ENCODE assay signal across 8 cellular contexts in genomic region chr1:35505911-35506798, GRCh38. TPM values are rescaled to one million over a fixed set of nuclear protein-coding genes. Genes with fewer than 3 reads are reported as not detected.
DNase-seq lines count a peak whose midpoint lies in the region; ATAC-seq and TF ChIP-seq lines count a peak whose summit lies in the region.

No MANE protein-coding gene starts in this region.

- WGBS in mesodermal cell (ENCODE audit: insufficient coverage in 2 of 2), 2 experiments: 95 to 100% methylated on average over 3 of the region's 4 CpGs

- H3K27ac ChIP-seq in RWPE2 (ENCODE audit: poor library complexity, severe bottlenecking) (no peak overlapping the region), mesodermal cell (ENCODE audit: low read depth, low read length, severe bottlenecking) (peak overlapping the region; percentile 25), neural progenitor cell (no peak overlapping the region)

- H3K27ac Mint-ChIP-seq in neural progenitor cell: no peak overlapping the region

- H2AFZ ChIP-seq in neural progenitor cell (replicated peaks): no peak overlapping the region

- no peak overlapping the region for H3K9ac ChIP-seq in neural progenitor cell

- no peaks in the 10 kb centered on the region for H3K4me1 Mint-ChIP-seq in neural progenitor cell

- peaks cover 13% of the 10 kb centered on the region for H3K79me2 ChIP-seq in neural progenitor cell (ENCODE audit: low read depth)

- H3K36me3 Mint-ChIP-seq in neural progenitor cell: peaks cover 10% of the 10 kb centered on the region

- no peaks in the 10 kb centered on the region for H3F3A ChIP-seq in neural progenitor cell (ENCODE audit: low read depth)

- peaks cover 13% of the 10 kb centered on the region for H4K20me1 ChIP-seq in neural progenitor cell (ENCODE audit: low read depth)

- no peak overlapping the region for H3K4me3 Mint-ChIP-seq in neural progenitor cell

- H3K27me3 ChIP-seq in GM06990 (replicated peaks; ENCODE audit: control insufficient read depth, insufficient read depth, low read length) (no peaks in the 10 kb centered on the region), RWPE2 (ENCODE audit: insufficient read depth, poor library complexity, severe bottlenecking) (no peaks in the 10 kb centered on the region), neural progenitor cell (no peaks in the 10 kb centered on the region)

- DNase-seq in GM06990 (ENCODE audit: extremely low read depth, insufficient read length) (peak; percentile 67), HFF-Myc (ENCODE audit: extremely low read depth, low read depth) (peak; percentile 33), RWPE2 (ENCODE audit: low spot score) (no peak), astrocyte of the spinal cord (ENCODE audit: low read depth, low spot score) (peak; percentile 85), neural progenitor cell (ENCODE audit: low spot score) (no peak), islet precursor cell (no peak)

- no peaks in the 10 kb centered on the region for H3K27me3 Mint-ChIP-seq in neural progenitor cell (ENCODE audit: insufficient read depth, low read depth)

- H3K9me3 ChIP-seq in RWPE2 (ENCODE audit: severe bottlenecking) (no peaks in the 10 kb centered on the region), mesodermal cell (ENCODE audit: control insufficient read depth, low read length) (no peaks in the 10 kb centered on the region), neural progenitor cell (ENCODE audit: low read depth) (no peaks in the 10 kb centered on the region)

- H3K9me3 Mint-ChIP-seq in neural progenitor cell: no peaks in the 10 kb centered on the region

- H3K4me2 ChIP-seq in neural progenitor cell: no peak overlapping the region

- peak; percentile 58 for ATAC-seq in RWPE2 (ENCODE audit: low read depth)
- ATAC-seq in HG02588 (IDR thresholded peaks at IDR 0.05; ENCODE audit: unreplicated experiment): no peak

- H3K4me3 ChIP-seq in GM06990 (replicated peaks; ENCODE audit: low read depth, low read length) (0 out of 2 replicates have a peak overlapping the region, but pooled peaks have one; percentile 1), HFF-Myc (replicated peaks; ENCODE audit: low read depth, low read length) (no peak overlapping the region), RWPE2 (ENCODE audit: severe bottlenecking) (no peak overlapping the region), astrocyte of the spinal cord (ENCODE audit: low read depth, low read length) (no peak overlapping the region), mesodermal cell (ENCODE audit: extremely low read depth, insufficient read depth, low read length, poor library complexity, severe bottlenecking) (no peak overlapping the region), neural progenitor cell (no peak overlapping the region)

- H3K4me1 ChIP-seq in RWPE2 (ENCODE audit: insufficient read depth, poor library complexity, severe bottlenecking): no peaks in the 10 kb centered on the region
- H3K4me1 ChIP-seq in mesodermal cell (ENCODE audit: control insufficient read depth, insufficient read depth, low read length, poor library complexity, severe bottlenecking): no peaks in the 10 kb centered on the region
- no peaks in the 10 kb centered on the region for H3K4me1 ChIP-seq in neural progenitor cell

- in situ Hi-C loops in astrocyte of the spinal cord (cut with HindIII; ENCODE audit: low sequenced_read_pairs): no loop called here

- H3K36me3 ChIP-seq in GM06990 (ENCODE audit: control insufficient read depth, insufficient read depth, low read length) (no peaks in the 10 kb centered on the region), RWPE2 (ENCODE audit: low read depth) (peaks cover 15% of the 10 kb centered on the region), mesodermal cell (ENCODE audit: control insufficient read depth, insufficient read depth, low read length) (peaks cover 16% of the 10 kb centered on the region), neural progenitor cell (no peaks in the 10 kb centered on the region)

- TF ChIP-seq CTCF in GM06990 (IDR thresholded peaks at IDR 0.05; ENCODE audit: insufficient read depth, low read length, poor library complexity, severe bottlenecking) (no peak), HFF-Myc (IDR thresholded peaks at IDR 0.05; ENCODE audit: low read depth, low read length, missing control alignments) (no peak), RWPE2 (IDR thresholded peaks at IDR 0.05; ENCODE audit: poor library complexity, severe bottlenecking) (no peak), astrocyte of the spinal cord (IDR thresholded peaks at IDR 0.05; ENCODE audit: low read depth, low read length) (no peak), neural progenitor cell (IDR thresholded peaks at IDR 0.05) (no peak)

RNA-seq across cellular contexts. Expression of gene KIAA0319L, which starts 51.0 kb away (rescaled TPM):
- polyA plus RNA-seq in mesodermal cell (2013, experiment 1 of 2): 51.7 TPM
- 56.8 TPM for polyA plus RNA-seq in mesodermal cell (2013, experiment 2 of 2)
- total RNA-seq in neural progenitor cell (ENCODE audit: low replicate concordance): 58.2 and 58.3 TPM in 2 replicates

RNA-seq across cellular contexts. Expression of gene NCDN, which starts 51.4 kb away (rescaled TPM):
- polyA plus RNA-seq in mesodermal cell (2013, experiment 1 of 2): 14.3 TPM
- 14.0 TPM for polyA plus RNA-seq in mesodermal cell (2013, experiment 2 of 2)
- 5.8 and 19.2 TPM in 2 replicates for total RNA-seq in neural progenitor cell (ENCODE audit: low replicate concordance)

Comparison
In these comparisons a context has a peak if more than half of its experiments do, and no peak if none do; other contexts are left out.
1. DNase-seq: peak in GM06990 (single experiment), HFF-Myc (single experiment) and astrocyte of the spinal cord (single experiment); none in RWPE2 (single experiment), neural progenitor cell (single experiment) and islet precursor cell (single experiment).